ENCODE assay signal across 1 cellular context in genomic region chr17:10216213-10216982, GRCh38.
A peak's percentile ranks its signal among the peaks of the same experiment; 100 is the strongest.
TF ChIP-seq lines count a peak whose summit lies in the region.

No MANE protein-coding gene starts in this region.

TF ChIP-seq in HEK293, 187 proteins besides CTCF, POLR2A, EP300 and RAD21 (continued from another document):
- TF ChIP-seq EGR2 (tag by site-specific recombination; IDR thresholded peaks at IDR 0.05; ENCODE audit: low read depth) (peak; percentile 26; the same call in 1 of the 2 replicates), ZNF513 (tag by site-specific recombination; IDR thresholded peaks at IDR 0.05) (no peak), ZNF274 (IDR thresholded peaks at IDR 0.05; ENCODE audit: low read length) (no peak), ZNF274 (tag by site-specific recombination; IDR thresholded peaks at IDR 0.05; ENCODE audit: borderline replicate concordance) (no peak), SCRT2 (tag by site-specific recombination; IDR thresholded peaks at IDR 0.05) (no peak), ZNF626 (tag by site-specific recombination; IDR thresholded peaks at IDR 0.05) (no peak), MYNN (tag by site-specific recombination; IDR thresholded peaks at IDR 0.05; ENCODE audit: borderline replicate concordance) (peak; percentile 91), KLF10 (tag by site-specific recombination; IDR thresholded peaks at IDR 0.05) (no peak), ZNF10 (tag by site-specific recombination; IDR thresholded peaks at IDR 0.05) (no peak)
TF ChIP-seq in HEK293: peak in this region for 10.
